10 cellular contexts compared by ENCODE assay signal in genomic region chr16:66320774-66321173, GRCh38. TPM values are rescaled to one million over a fixed set of nuclear protein-coding genes. Genes with fewer than 3 reads are reported as not detected.
"Had no signal": no experiment of that assay in that cellular context is flagged by ENCODE, and none has a peak within 500 bp of the region (broad histone marks: within the 10 kb centered on the region; RNA-seq: fewer than 3 reads in every experiment).

No MANE protein-coding gene starts in this region.

- ATAC-seq: GM23338, HCT116 had no signal

- FAIRE-seq: H54 had no signal

- DNase-seq: GM23248, GOT3, H7, H9, HFFc6 had no signal

- H3K4me1 ChIP-seq: HAP-1 had no signal

- H2AFZ ChIP-seq: GM23248, GM23338 had no signal

- H3K9me3 ChIP-seq: HAP-1 had no signal

- H3K9ac ChIP-seq: GM23248 had no signal

- H3K36me3 ChIP-seq: HAP-1 had no signal

- H3K27ac ChIP-seq: GM23248 had no signal

- H3K4me2 ChIP-seq: GM23338 had no signal

- H3K4me3 ChIP-seq: GM23248, GM23338, HAP-1 had no signal

RNA-seq across cellular contexts. Expression of gene CDH5, which starts 45.7 kb away (rescaled TPM):
- total RNA-seq: GM23248, GM23338, H4, H7, HFFc6 had no signal
- polyA plus RNA-seq: GM23248 had no signal
